ENCODE assay signal across 26 cellular contexts in genomic region chr7:4345004-4345403, GRCh38.
"Had no signal": no experiment of that assay in that cellular context is flagged by ENCODE, and none has a peak within 500 bp of the region (broad histone marks: within the 10 kb centered on the region; RNA-seq: fewer than 3 reads in every experiment).

No MANE protein-coding gene starts in this region.

- H3K9me3 ChIP-seq: lower lobe of right lung, ovary, suprapubic skin, thoracic aorta, upper lobe of right lung, uterus had no signal

- DNase-seq: hypothalamus; immature natural killer cell; kidney; left colon; left lung; lower lobe of right lung; mammary epithelial cell; mesenchymal stem cell; naive B cell; natural killer cell; nephron progenitor cell; ovary; small intestine; spleen; stimulated activated CD4-positive, alpha-beta T cell treated with anti-CD3 and anti-CD28 coated beads, Interleukin-4, amount 100 ng/mL, for 24 hours; stimulated activated naive CD4-positive, alpha-beta T cell; tibial artery; trophoblast cell; upper lobe of right lung; uterus had no signal

- H3K27me3 ChIP-seq: left lung, ovary, right atrium auricular region, spleen, suprapubic skin, tibial artery, upper lobe of right lung, uterus had no signal

- H3K27ac ChIP-seq: left lung, lower lobe of right lung, ovary, right atrium auricular region, spleen, suprapubic skin, thoracic aorta, tibial artery, upper lobe of right lung, uterus had no signal

- H3K4me3 ChIP-seq: left lung, lower lobe of right lung, ovary, right atrium auricular region, spleen, suprapubic skin, thoracic aorta, tibial artery, upper lobe of right lung, uterus had no signal

- H3K36me3 ChIP-seq: left lung, lower lobe of right lung, ovary, right atrium auricular region, spleen, suprapubic skin, thoracic aorta, tibial artery, upper lobe of right lung, uterus had no signal

- FAIRE-seq: islet of Langerhans, kidney, small intestine had no signal

- H3K4me1 ChIP-seq: left lung, lower lobe of right lung, right atrium auricular region, spleen, suprapubic skin, tibial artery, upper lobe of right lung, uterus had no signal

- ATAC-seq: left colon; left lung; lower lobe of right lung; natural killer cell; sciatic nerve; stimulated activated effector memory CD8-positive, alpha-beta T cell treated with anti-CD3 and anti-CD28 coated beads, Interleukin-12 subunit alpha, Interleukin-12 subunit beta, amount 100 ng/mL, for 72 hours; upper lobe of right lung had no signal
